ENCODE assay signal across 15 cellular contexts in the genomic region with DNA sequence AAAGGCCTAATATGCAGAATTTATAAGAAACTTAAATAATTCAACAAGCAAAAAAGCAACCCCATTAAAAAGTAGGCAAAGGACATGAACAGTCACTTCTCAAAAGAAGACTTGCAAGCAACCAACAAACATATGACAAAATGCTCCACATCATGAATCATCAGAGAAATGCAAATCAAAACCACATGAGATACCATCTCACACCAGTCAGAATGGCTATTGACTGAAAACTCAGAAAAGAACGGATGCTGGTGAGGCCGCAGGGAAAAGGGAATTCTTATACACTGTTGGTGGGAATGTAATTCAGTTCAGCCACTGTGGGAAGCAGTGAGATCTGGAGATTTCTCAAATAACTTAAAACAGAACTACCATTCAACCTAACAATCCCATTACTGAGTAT.
DNase-seq lines count a peak whose midpoint lies in the region; ATAC-seq, FAIRE-seq and TF ChIP-seq lines count a peak whose summit lies in the region.
"Had no signal": no experiment of that assay in that cellular context is flagged by ENCODE, and none has a peak within 500 bp of the region (broad histone marks: within the 10 kb centered on the region; RNA-seq: fewer than 3 reads in every experiment).

No MANE protein-coding gene starts in this region.

- no peaks in the 10 kb centered on the region for H3K27me3 ChIP-seq in BJ (ENCODE audit: control insufficient read depth, insufficient read depth, low read length)
- H3K27me3 ChIP-seq in adipocyte (replicated peaks; ENCODE audit: control insufficient read depth, insufficient read depth, low read length): no peaks in the 10 kb centered on the region
- no peaks in the 10 kb centered on the region for H3K27me3 ChIP-seq in foreskin keratinocyte
- H3K27me3 ChIP-seq: adrenal gland, right atrium auricular region, stomach had no signal

- POLR2A ChIA-PET in BJ (lab: Charles Lee): no interaction called here

- CTCF ChIA-PET in BJ (lab: Yijun Ruan, JAX): no interaction called here

- no peak overlapping the region for H3K9ac ChIP-seq in adipocyte (ENCODE audit: low read length)

- TF ChIP-seq CTCF in BJ (IDR thresholded peaks at IDR 0.05; ENCODE audit: insufficient read depth, low read depth, low read length): no peak
- TF ChIP-seq CTCF in foreskin keratinocyte (conservative IDR thresholded peaks at IDR 0.05): no peak

- ATAC-seq in foreskin keratinocyte (peak; percentile 15), HG02852 (IDR thresholded peaks at IDR 0.05; ENCODE audit: unreplicated experiment) (no peak)
- ATAC-seq: naive thymus-derived CD8-positive, alpha-beta T cell had no signal

- H3K27ac ChIP-seq in foreskin keratinocyte: no peak overlapping the region
- H3K27ac ChIP-seq: adrenal gland, right atrium auricular region, stomach had no signal

- no peak for FAIRE-seq in GM19239 (lab: Jason Lieb, UNC)

- DNase-seq in BJ (ENCODE audit: low read depth): peak; percentile 72
- peak; percentile 49 for DNase-seq in H4 (ENCODE audit: low spot score)
- peak; percentile 65 for DNase-seq in adipocyte (ENCODE audit: low read depth)
- peak in 1 of 2 donors; percentile 51 for DNase-seq in foreskin keratinocyte
- DNase-seq in NCI-H510A (lab: John Stamatoyannopoulos, UW): no peak
- no peak for DNase-seq in GM19239 (ENCODE audit: insufficient read length, low spot score)
- no peak for DNase-seq in NAMALWA (ENCODE audit: low spot score)
- DNase-seq: adrenal gland; naive thymus-derived CD8-positive, alpha-beta T cell; NCI-H1436 treated with DMSO at 0.1 percent for 48 hours; NCI-H526; stimulated activated CD4-positive, alpha-beta T cell treated with anti-CD3 and anti-CD28 coated beads, Interleukin-4, amount 100 ng/mL, for 4 hours; stomach had no signal

- H3K4me1 ChIP-seq in adipocyte (ENCODE audit: control insufficient read depth, insufficient read depth, low read length) (no peaks in the 10 kb centered on the region), foreskin keratinocyte (no peaks in the 10 kb centered on the region)
- H3K4me1 ChIP-seq: adrenal gland, right atrium auricular region had no signal

- H3K4me3 ChIP-seq in BJ (ENCODE audit: low read depth, low read length) (no peak overlapping the region), adipocyte (ENCODE audit: low read length) (no peak overlapping the region)
- H3K4me3 ChIP-seq: adrenal gland, right atrium auricular region, stomach had no signal

- H3K9me3 ChIP-seq in adipocyte (ENCODE audit: control insufficient read depth, low read length): peaks cover 7% of the 10 kb centered on the region
- H3K9me3 ChIP-seq: adrenal gland, right atrium auricular region, stomach had no signal

- H3K36me3 ChIP-seq in BJ (ENCODE audit: control insufficient read depth, insufficient read depth, low read length) (no peaks in the 10 kb centered on the region), adipocyte (ENCODE audit: control insufficient read depth, insufficient read depth, low read length, severe bottlenecking) (no peaks in the 10 kb centered on the region)
- H3K36me3 ChIP-seq: adrenal gland, right atrium auricular region, stomach had no signal

Comparison
In these comparisons a context has a peak if more than half of its experiments do, and no peak if none do; other contexts are left out.
1. DNase-seq: peak in BJ (single experiment), H4 (single experiment) and adipocyte (single experiment); none in NCI-H510A (single experiment), GM19239 (single experiment) and NAMALWA (single experiment).